Comparison of ENCODE assay signal across 23 cellular contexts in genomic region chr7:126213876-126214275, GRCh38.
DNase-seq lines count a peak whose midpoint lies in the region; ATAC-seq and TF ChIP-seq lines count a peak whose summit lies in the region.
"Had no signal": no experiment of that assay in that cellular context is flagged by ENCODE, and none has a peak within 500 bp of the region (broad histone marks: within the 10 kb centered on the region; RNA-seq: fewer than 3 reads in every experiment).

No MANE protein-coding gene starts in this region.

- H3K4me1 ChIP-seq in PC-3 (ENCODE audit: insufficient read depth, low read length), result no peaks in the 10 kb centered on the region
- H3K4me1 ChIP-seq in mammary epithelial cell (ENCODE audit: insufficient read depth, low read length), result peaks cover 11% of the 10 kb centered on the region

- no peaks in the 10 kb centered on the region for H3F3A ChIP-seq in PC-3 (ENCODE audit: low read length, unreplicated experiment)

- DNase-seq in A172 (ENCODE audit: low spot score) (peak; percentile 16), PC-3 (peak; percentile 8), mammary epithelial cell (peak; percentile 26), glomerular visceral epithelial cell (ENCODE audit: extremely low spot score) (peak; percentile 2), midbrain (lab: John Stamatoyannopoulos, UW) (no peak), Ammon's horn (ENCODE audit: low spot score) (no peak), activated T-cell treated with anti-CD3 and anti-CD28 coated beads for 4 hours (no peak)
- DNase-seq: CD4-positive, alpha-beta T cell; DMS53; H9; KBM-7; MG63; NCI-H1417; NCI-H1694 treated with DMSO at 0.1 percent for 48 hours; NCI-H2081; NCI-H2227 treated with DMSO at 0.1 percent for 48 hours; NCI-H69; SIG-M5 had no signal

- H3K9me2 ChIP-seq in PC-3 (replicated peaks; ENCODE audit: low read length), result no peaks in the 10 kb centered on the region

- H3K27me3 ChIP-seq in PC-3 (ENCODE audit: low read length), result no peaks in the 10 kb centered on the region
- H3K27me3 ChIP-seq in mammary epithelial cell (ENCODE audit: insufficient read depth, low read length), result no peaks in the 10 kb centered on the region
- H3K27me3 ChIP-seq: BLaER1 treated with 17β-estradiol and CSF1 and Interleukin-3, amounts not matched to agents 10 nM and 100 nM; MG63 had no signal

- dilution Hi-C loops in mammary epithelial cell (cut with HindIII; ENCODE audit: low sequenced_read_pairs), result no loop called here

- WGBS in mammary epithelial cell (ENCODE audit: low coverage, missing lambda C conversion rate), result 9% methylated on average over 1 of the region's 1 CpG

- H3K4me2 ChIP-seq in PC-3 (ENCODE audit: low read length), result no peak overlapping the region
- no peak overlapping the region for H3K4me2 ChIP-seq in mammary epithelial cell (ENCODE audit: insufficient read depth, low read depth, low read length)
- H3K4me2 ChIP-seq: BLaER1 treated with 17β-estradiol and CSF1 and Interleukin-3, amounts not matched to agents 10 nM and 100 nM; GM23338 had no signal

- H2AFZ ChIP-seq in PC-3 (ENCODE audit: low read length) (no peak overlapping the region), mammary epithelial cell (ENCODE audit: low read depth, low read length) (no peak overlapping the region)
- H2AFZ ChIP-seq: GM23338 had no signal

- H3K79me2 ChIP-seq in PC-3 (ENCODE audit: low read length) (no peaks in the 10 kb centered on the region), mammary epithelial cell (ENCODE audit: insufficient read depth, low read length) (no peaks in the 10 kb centered on the region)

- H3K4me3 ChIP-seq in PC-3 (ENCODE audit: low read length) (no peak overlapping the region), mammary epithelial cell (replicated peaks in 1 of 3; ENCODE audit: insufficient read depth in 1 of 3, low read depth in 2 of 3, low read length in 3 of 3) (no peak overlapping the region)
- H3K4me3 ChIP-seq: BLaER1 treated with 17β-estradiol and CSF1 and Interleukin-3, amounts not matched to agents 10 nM and 100 nM; GM23338; MG63; SK-N-MC had no signal

- CTCF ChIA-PET in PC-3 (lab: Charles Lee), result no interaction called here
- CTCF ChIA-PET in mammary epithelial cell (lab: Charles Lee; ENCODE audit: low non-redundant PET), result no interaction called here

- no peak for TF ChIP-seq CTCF in PC-3 (conservative IDR thresholded peaks at IDR 0.05; ENCODE audit: low read depth, low read length)
- TF ChIP-seq CTCF in mammary epithelial cell (conservative IDR thresholded peaks at IDR 0.05 in 1 of 2, IDR thresholded peaks at IDR 0.05 in 1 of 2; ENCODE audit: extremely low read depth in 1 of 2, insufficient read depth in 1 of 2, low read depth in 1 of 2, low read length in 2 of 2), result no peak

- no TSS peak for BruUV-seq in PC-3 (replicated peaks; lab: Mats Ljungman, UMichigan)
- no TSS peak for BruUV-seq in mammary epithelial cell (replicated peaks; lab: Mats Ljungman, UMichigan)

- H3K9ac ChIP-seq in PC-3 (ENCODE audit: low read length) (no peak overlapping the region), mammary epithelial cell (ENCODE audit: insufficient read depth, low read length) (no peak overlapping the region)
- H3K9ac ChIP-seq: BLaER1 treated with 17β-estradiol and CSF1 and Interleukin-3, amounts not matched to agents 10 nM and 100 nM had no signal

- no peaks in the 10 kb centered on the region for H4K20me1 ChIP-seq in PC-3 (ENCODE audit: low read length)
- no peaks in the 10 kb centered on the region for H4K20me1 ChIP-seq in mammary epithelial cell (ENCODE audit: insufficient read depth, low read length)
- H4K20me1 ChIP-seq: BLaER1 treated with 17β-estradiol and CSF1 and Interleukin-3, amounts not matched to agents 10 nM and 100 nM had no signal

- in situ Hi-C loops in mammary epithelial cell (cut with MboI; ENCODE audit: low sequenced_read_pairs in 2 of 2), result no loop called here

- H3K27ac ChIP-seq in PC-3 (ENCODE audit: low read length), result no peak overlapping the region
- H3K27ac ChIP-seq in mammary epithelial cell (ENCODE audit: insufficient read depth, low read depth, low read length), result no peak overlapping the region
- H3K27ac ChIP-seq: BLaER1 treated with 17β-estradiol and CSF1 and Interleukin-3, amounts not matched to agents 10 nM and 100 nM; SK-N-MC had no signal

- H3K9me3 ChIP-seq in PC-3 (ENCODE audit: low read length) (peaks cover 8% of the 10 kb centered on the region; the same call in 1 of the 2 replicates), mammary epithelial cell (replicated peaks; ENCODE audit: insufficient read depth, low read length) (no peaks in the 10 kb centered on the region)
- H3K9me3 ChIP-seq: BLaER1 treated with 17β-estradiol and CSF1 and Interleukin-3, amounts not matched to agents 10 nM and 100 nM; MG63 had no signal

- no peaks in the 10 kb centered on the region for H3K36me3 ChIP-seq in PC-3 (ENCODE audit: low read depth, low read length)
- H3K36me3 ChIP-seq in mammary epithelial cell (ENCODE audit: insufficient read depth, low read length), result no peaks in the 10 kb centered on the region
- H3K36me3 ChIP-seq: BLaER1 treated with 17β-estradiol and CSF1 and Interleukin-3, amounts not matched to agents 10 nM and 100 nM; MG63 had no signal

- intact Hi-C loops in PC-3 (cut with micrococcal nuclease), result no loop called here
- intact Hi-C loops in mammary epithelial cell (cut with micrococcal nuclease), result no loop called here

- POLR2A ChIA-PET in PC-3 (lab: Charles Lee; ENCODE audit: unreplicated experiment), result no interaction called here

- ATAC-seq in PC-3 (peak; percentile 80), HG02678 (IDR thresholded peaks at IDR 0.05; ENCODE audit: unreplicated experiment) (no peak)
- ATAC-seq: GM23338, Panc1 had no signal

Comparison
In these comparisons a context has a peak if more than half of its experiments do, and no peak if none do; other contexts are left out.
1. DNase-seq: peak in A172 (single experiment), PC-3 (single experiment), mammary epithelial cell (single experiment) and glomerular visceral epithelial cell (single experiment); none in midbrain (single experiment), Ammon's horn (single experiment) and activated T-cell treated with anti-CD3 and anti-CD28 coated beads for 4 hours (single experiment).